9 cellular contexts compared by ENCODE assay signal in the genomic region with DNA sequence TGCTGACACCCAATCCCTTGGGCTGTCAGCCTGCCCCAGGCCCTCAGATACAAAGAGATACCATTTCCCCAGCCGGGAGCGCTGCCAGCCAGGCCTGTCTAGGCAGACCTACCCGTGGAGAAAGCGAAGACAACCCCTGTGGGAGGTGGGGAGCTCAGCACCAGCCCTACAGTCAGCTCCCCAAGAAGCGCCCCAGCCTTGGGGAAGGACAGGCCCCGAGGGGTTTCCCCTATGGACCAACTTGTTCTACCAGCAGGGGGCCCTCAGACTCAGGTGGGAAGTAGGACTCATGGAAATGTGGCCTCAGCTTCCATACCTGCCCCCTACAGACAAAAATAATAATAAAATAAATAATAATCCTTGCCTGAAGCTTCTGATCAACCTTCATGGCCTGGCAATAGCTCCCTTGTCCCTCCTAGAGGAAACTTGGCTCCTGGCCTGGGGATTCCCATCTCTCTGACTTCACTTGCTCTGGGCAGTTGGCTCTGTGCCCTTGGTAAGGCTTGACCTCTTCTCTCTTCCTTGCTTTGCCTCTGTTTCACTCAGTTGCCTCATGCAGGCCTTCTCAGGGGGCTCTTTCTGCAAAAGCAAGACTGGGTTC. TPM values are rescaled to one million over a fixed set of nuclear protein-coding genes. Genes with fewer than 3 reads are reported as not detected.
DNase-seq lines count a peak whose midpoint lies in the region; ATAC-seq and TF ChIP-seq lines count a peak whose summit lies in the region.
"Had no signal": no experiment of that assay in that cellular context is flagged by ENCODE, and none has a peak within 500 bp of the region (broad histone marks: within the 10 kb centered on the region; RNA-seq: fewer than 3 reads in every experiment).

No MANE protein-coding gene starts in this region.

- H3F3A ChIP-seq in SK-N-SH (replicated peaks; ENCODE audit: insufficient read depth), result no peaks in the 10 kb centered on the region

- peak; percentile 14 for ATAC-seq in activated CD8-positive, alpha-beta memory T cell treated with anti-CD3 and anti-CD28 coated beads, Interleukin-2, amount 10 ng/mL, durations not matched to agents 7 days and 5 days
- no peak for ATAC-seq in HG03442 (IDR thresholded peaks at IDR 0.05; ENCODE audit: unreplicated experiment)

- CTCF ChIA-PET in activated CD8-positive, alpha-beta memory T cell treated with anti-CD3 and anti-CD28 coated beads, Interleukin-2, amount 10 ng/mL, durations not matched to agents 7 days and 5 days (lab: Charles Lee), result no interaction called here
- CTCF ChIA-PET in SK-N-SH (lab: Yijun Ruan, JAX), result interaction anchor here (1.0 to 7.0 kb wide), 5 partner anchors 11 to 151 kb away, joined by 3 to 36 read pairs (median 4); no protein-coding TSS in a partner anchor

- TF ChIP-seq RAD21 in SK-N-SH (IDR thresholded peaks at IDR 0.05; ENCODE audit: low read length), result no peak

- no peaks in the 10 kb centered on the region for H3K27me3 Mint-ChIP-seq in activated CD8-positive, alpha-beta memory T cell treated with anti-CD3 and anti-CD28 coated beads, Interleukin-2, amount 10 ng/mL, durations not matched to agents 7 days and 5 days

- no peaks in the 10 kb centered on the region for H3K9me3 ChIP-seq in SK-N-SH
- H3K9me3 ChIP-seq in mesenchymal stem cell (ENCODE audit: control insufficient read depth, low read length), result no peaks in the 10 kb centered on the region

- H3K27ac Mint-ChIP-seq in activated CD8-positive, alpha-beta memory T cell treated with anti-CD3 and anti-CD28 coated beads, Interleukin-2, amount 10 ng/mL, durations not matched to agents 7 days and 5 days, result peak overlapping the region; percentile 54

- H3K79me2 ChIP-seq in SK-N-SH (ENCODE audit: insufficient read depth), result peaks cover 88% of the 10 kb centered on the region

- peaks cover 20 to 28% of the 10 kb centered on the region in 2 experiments; a peak in 2 of 4 replicates for H3K4me1 ChIP-seq in SK-N-SH (ENCODE audit: control insufficient read depth in 1 of 2, insufficient read depth in 2 of 2, low read depth in 1 of 2, low read length in 1 of 2)
- peaks cover 44% of the 10 kb centered on the region for H3K4me1 ChIP-seq in mesenchymal stem cell (ENCODE audit: control insufficient read depth, insufficient read depth, low read depth, low read length)

- peak overlapping the region; percentile 70 for H4K91ac ChIP-seq in mesenchymal stem cell (ENCODE audit: low read length)

- peak overlapping the region; percentile 49 for H2AK5ac ChIP-seq in mesenchymal stem cell (ENCODE audit: low read length, severe bottlenecking)

- no peaks in the 10 kb centered on the region for H3K9me3 Mint-ChIP-seq in activated CD8-positive, alpha-beta memory T cell treated with anti-CD3 and anti-CD28 coated beads, Interleukin-2, amount 10 ng/mL, durations not matched to agents 7 days and 5 days (ENCODE audit: low read depth)
- H3K9me3 Mint-ChIP-seq: activated naive CD4-positive, alpha-beta T cell treated with anti-CD3 and anti-CD28 coated beads, Interleukin-2, amount 50 U/mL, for 72 hours had no signal

- peak overlapping the region in 1 of 2 experiments; percentile 24 for H3K4ac ChIP-seq in mesenchymal stem cell (ENCODE audit: low read depth in 1 of 2, low read length in 2 of 2)

- DNase-seq in activated CD8-positive, alpha-beta memory T cell treated with anti-CD3 and anti-CD28 coated beads, Interleukin-2, amount 10 ng/mL, durations not matched to agents 7 days and 5 days, result no peak
- DNase-seq in activated CD8-positive, alpha-beta memory T cell treated with anti-CD3 and anti-CD28 coated beads, Interleukin-2, amount 50 U/mL, for 48 hours, result no peak
- DNase-seq in SK-N-SH, result peak; percentile 49
- peak; percentile 17 for DNase-seq in effector CD8-positive, alpha-beta T cell (lab: John Stamatoyannopoulos, UW)
- peak; percentile 88 for DNase-seq in mesenchymal stem cell
- DNase-seq in ureter (ENCODE audit: low spot score), result peak; percentile 84
- no peak for DNase-seq in NCI-H187 treated with DMSO at 0.1 percent for 48 hours (lab: John Stamatoyannopoulos, UW)

- H3K79me1 ChIP-seq in mesenchymal stem cell (replicated peaks; ENCODE audit: low read length, poor library complexity, severe bottlenecking), result peaks cover 51% of the 10 kb centered on the region

- no peak overlapping the region for H3K23ac ChIP-seq in mesenchymal stem cell (ENCODE audit: low read length in 2 of 2)

- peak overlapping the region; percentile 1 to 58 for H3K18ac ChIP-seq in mesenchymal stem cell (ENCODE audit: low read depth in 1 of 2, low read length in 2 of 2)

- H3K4me3 Mint-ChIP-seq in activated CD8-positive, alpha-beta memory T cell treated with anti-CD3 and anti-CD28 coated beads, Interleukin-2, amount 10 ng/mL, durations not matched to agents 7 days and 5 days, result no peak overlapping the region

- H2BK12ac ChIP-seq in mesenchymal stem cell (ENCODE audit: low read length in 2 of 2), result peak overlapping the region; percentile 11 to 69

- peak; percentile 57 for TF ChIP-seq CTCF in SK-N-SH (IDR thresholded peaks at IDR 0.05)

- peak overlapping the region; percentile 71 for H2BK15ac ChIP-seq in mesenchymal stem cell (ENCODE audit: low read depth, poor library complexity, severe bottlenecking)

- H3K27me3 ChIP-seq in SK-N-SH (ENCODE audit: insufficient read depth) (no peaks in the 10 kb centered on the region), mesenchymal stem cell (ENCODE audit: control insufficient read depth in 1 of 2, insufficient read depth in 1 of 2, low read length in 2 of 2) (no peaks in the 10 kb centered on the region)

- H3K4me2 ChIP-seq in SK-N-SH (no peak overlapping the region), mesenchymal stem cell (ENCODE audit: low read length, poor library complexity, severe bottlenecking) (no peak overlapping the region)

- peaks cover 4 to 24% of the 10 kb centered on the region in 2 experiments for H3K36me3 ChIP-seq in SK-N-SH (replicated peaks in 1 of 2; ENCODE audit: control insufficient read depth in 1 of 2, insufficient read depth in 2 of 2, low read length in 1 of 2)
- peaks cover 27 to 39% of the 10 kb centered on the region in 2 experiments for H3K36me3 ChIP-seq in mesenchymal stem cell (ENCODE audit: control insufficient read depth in 1 of 2, insufficient read depth in 2 of 2, low read depth in 1 of 2, low read length in 2 of 2)

- POLR2A ChIA-PET in SK-N-SH (lab: Yijun Ruan, JAX), result interaction anchor here (0.8 kb wide), 1 partner anchor 81 kb away, joined by 3 read pairs; no protein-coding TSS in a partner anchor

- no peak for TF ChIP-seq EP300 in SK-N-SH (IDR thresholded peaks at IDR 0.05; ENCODE audit: borderline replicate concordance in 1 of 2, low read depth in 1 of 2, low read length in 1 of 2)

- WGBS in SK-N-SH (ENCODE audit: low lambda C conversion rate), result 75% methylated on average over 6 of the region's 6 CpGs
- 88% methylated on average over 6 of the region's 6 CpGs for WGBS in mesenchymal stem cell

- peaks cover 3% of the 10 kb centered on the region for H3K36me3 Mint-ChIP-seq in activated CD8-positive, alpha-beta memory T cell treated with anti-CD3 and anti-CD28 coated beads, Interleukin-2, amount 10 ng/mL, durations not matched to agents 7 days and 5 days
- H3K36me3 Mint-ChIP-seq: activated naive CD4-positive, alpha-beta T cell treated with anti-CD3 and anti-CD28 coated beads, Interleukin-2, amount 50 U/mL, for 72 hours had no signal

- peak overlapping the region; percentile 19 for H2BK120ac ChIP-seq in mesenchymal stem cell (ENCODE audit: low read depth, low read length)

- H3K4me3 ChIP-seq in SK-N-SH (ENCODE audit: low read depth in 2 of 2, low read length in 1 of 2), result no peak overlapping the region
- no peak overlapping the region for H3K4me3 ChIP-seq in mesenchymal stem cell (ENCODE audit: insufficient read depth in 1 of 2, low read depth in 1 of 2, low read length in 2 of 2)

- peaks cover 55% of the 10 kb centered on the region for H4K20me1 ChIP-seq in SK-N-SH (ENCODE audit: insufficient read depth)

- H3K27ac ChIP-seq in SK-N-SH (ENCODE audit: low read depth in 2 of 2, low read length in 1 of 2), result peak overlapping the region in 1 of 2 experiments; percentile 19; a peak in 1 of 4 replicates
- no peak overlapping the region for H3K27ac ChIP-seq in mesenchymal stem cell (ENCODE audit: low read length, poor library complexity, severe bottlenecking)

- H2AFZ ChIP-seq in SK-N-SH (ENCODE audit: low read depth) (no peak overlapping the region), mesenchymal stem cell (ENCODE audit: low read depth, low read length) (no peak overlapping the region)

- H4K8ac ChIP-seq in mesenchymal stem cell (ENCODE audit: low read length), result peak overlapping the region; percentile 32

- peaks cover 53% of the 10 kb centered on the region for H3K4me1 Mint-ChIP-seq in activated CD8-positive, alpha-beta memory T cell treated with anti-CD3 and anti-CD28 coated beads, Interleukin-2, amount 10 ng/mL, durations not matched to agents 7 days and 5 days

- no peak overlapping the region for H2BK5ac ChIP-seq in mesenchymal stem cell (ENCODE audit: low read depth, low read length, poor library complexity, severe bottlenecking)

- H3K9me2 ChIP-seq in SK-N-SH, result no peaks in the 10 kb centered on the region

- no peak overlapping the region for H3K9ac ChIP-seq in SK-N-SH
- peak overlapping the region; percentile 33 for H3K9ac ChIP-seq in mesenchymal stem cell (ENCODE audit: low read length)

- H3K14ac ChIP-seq in mesenchymal stem cell (ENCODE audit: low read length in 2 of 2), result no peak overlapping the region

TF ChIP-seq in SK-N-SH, 30 proteins besides CTCF, POLR2A, EP300 and RAD21 (continues in another document):
- no peak for TF ChIP-seq GABPA (IDR thresholded peaks at IDR 0.05; ENCODE audit: low read depth)
- no peak for TF ChIP-seq CHD2 (IDR thresholded peaks at IDR 0.05; ENCODE audit: low read length, partially characterized antibody)
- no peak for TF ChIP-seq POLR2AphosphoS5 (IDR thresholded peaks at IDR 0.05; ENCODE audit: low read depth, low read length)
- no peak for TF ChIP-seq TEAD4 (IDR thresholded peaks at IDR 0.05; ENCODE audit: borderline replicate concordance, insufficient read depth)
- 0 out of 2 replicates have a peak, but pooled peaks have one; percentile 12 for TF ChIP-seq TAF1 (IDR thresholded peaks at IDR 0.05; ENCODE audit: borderline replicate concordance, low read depth, low read length)

RNA-seq across cellular contexts. Expression of gene SLC35F6, which starts 7.0 kb away (rescaled TPM):
- 10 to 100 TPM; 16.3 to 17.2 TPM for total RNA-seq in activated CD8-positive, alpha-beta memory T cell treated with anti-CD3 and anti-CD28 coated beads, Interleukin-2, amount 10 ng/mL, durations not matched to agents 7 days and 5 days
- 15.9 and 16.0 TPM in 2 replicates for polyA plus RNA-seq in SK-N-SH (2012; rRNA removed)
- 8.3 and 12.6 TPM in 2 replicates for polyA plus RNA-seq in SK-N-SH (2012; cell fraction: cytosol; rRNA removed)
- 10.6 and 12.1 TPM in 2 replicates for polyA plus RNA-seq in SK-N-SH (2012; cell fraction: nucleus; rRNA removed)
- polyA plus RNA-seq in mesenchymal stem cell (2013, experiment 1 of 2), result 62.3 TPM
- 60.2 TPM for polyA plus RNA-seq in mesenchymal stem cell (2013, experiment 2 of 2)
- 40.9 TPM for total RNA-seq in ureter

RNA-seq across cellular contexts. Expression of gene CENPA, which starts 14.8 kb away (rescaled TPM):
- 10 to 100 TPM; 51.6 to 58.7 TPM for total RNA-seq in activated CD8-positive, alpha-beta memory T cell treated with anti-CD3 and anti-CD28 coated beads, Interleukin-2, amount 10 ng/mL, durations not matched to agents 7 days and 5 days
- polyA plus RNA-seq in SK-N-SH (2012; rRNA removed), result 17.0 and 19.5 TPM in 2 replicates
- 15.4 and 19.7 TPM in 2 replicates for polyA plus RNA-seq in SK-N-SH (2012; cell fraction: cytosol; rRNA removed)
- 8.0 and 9.4 TPM in 2 replicates for polyA plus RNA-seq in SK-N-SH (2012; cell fraction: nucleus; rRNA removed)
- 3.5 TPM for polyA plus RNA-seq in mesenchymal stem cell (2013, experiment 1 of 2)
- 3.1 TPM for polyA plus RNA-seq in mesenchymal stem cell (2013, experiment 2 of 2)
- total RNA-seq in ureter, result 0.26 TPM

Comparison
In these comparisons a context has a peak if more than half of its experiments do, and no peak if none do; other contexts are left out.
1. DNase-seq: peak in SK-N-SH (single experiment), effector CD8-positive, alpha-beta T cell (single experiment), mesenchymal stem cell (single experiment) and ureter (single experiment); none in activated CD8-positive, alpha-beta memory T cell treated with anti-CD3 and anti-CD28 coated beads, Interleukin-2, amount 10 ng/mL, durations not matched to agents 7 days and 5 days (single experiment), activated CD8-positive, alpha-beta memory T cell treated with anti-CD3 and anti-CD28 coated beads, Interleukin-2, amount 50 U/mL, for 48 hours (single experiment) and NCI-H187 treated with DMSO at 0.1 percent for 48 hours (single experiment).
2. RNA of gene CENPA, which starts 14.8 kb away (total RNA-seq): 51.6 to 58.7 TPM in activated CD8-positive, alpha-beta memory T cell treated with anti-CD3 and anti-CD28 coated beads, Interleukin-2, amount 10 ng/mL, durations not matched to agents 7 days and 5 days; 0.26 TPM in ureter (single experiment); every median in the first group is over 10 times any median in the second.